ENCODE assay signal across 1 cellular context in genomic region chr9:13750639-13751038, GRCh38.
TF ChIP-seq lines count a peak whose summit lies in the region.

No MANE protein-coding gene starts in this region.

TF ChIP-seq in GM23338, 12 proteins besides CTCF, POLR2A, EP300 and RAD21 (continued from another document):
- TF ChIP-seq, protein P1, sequence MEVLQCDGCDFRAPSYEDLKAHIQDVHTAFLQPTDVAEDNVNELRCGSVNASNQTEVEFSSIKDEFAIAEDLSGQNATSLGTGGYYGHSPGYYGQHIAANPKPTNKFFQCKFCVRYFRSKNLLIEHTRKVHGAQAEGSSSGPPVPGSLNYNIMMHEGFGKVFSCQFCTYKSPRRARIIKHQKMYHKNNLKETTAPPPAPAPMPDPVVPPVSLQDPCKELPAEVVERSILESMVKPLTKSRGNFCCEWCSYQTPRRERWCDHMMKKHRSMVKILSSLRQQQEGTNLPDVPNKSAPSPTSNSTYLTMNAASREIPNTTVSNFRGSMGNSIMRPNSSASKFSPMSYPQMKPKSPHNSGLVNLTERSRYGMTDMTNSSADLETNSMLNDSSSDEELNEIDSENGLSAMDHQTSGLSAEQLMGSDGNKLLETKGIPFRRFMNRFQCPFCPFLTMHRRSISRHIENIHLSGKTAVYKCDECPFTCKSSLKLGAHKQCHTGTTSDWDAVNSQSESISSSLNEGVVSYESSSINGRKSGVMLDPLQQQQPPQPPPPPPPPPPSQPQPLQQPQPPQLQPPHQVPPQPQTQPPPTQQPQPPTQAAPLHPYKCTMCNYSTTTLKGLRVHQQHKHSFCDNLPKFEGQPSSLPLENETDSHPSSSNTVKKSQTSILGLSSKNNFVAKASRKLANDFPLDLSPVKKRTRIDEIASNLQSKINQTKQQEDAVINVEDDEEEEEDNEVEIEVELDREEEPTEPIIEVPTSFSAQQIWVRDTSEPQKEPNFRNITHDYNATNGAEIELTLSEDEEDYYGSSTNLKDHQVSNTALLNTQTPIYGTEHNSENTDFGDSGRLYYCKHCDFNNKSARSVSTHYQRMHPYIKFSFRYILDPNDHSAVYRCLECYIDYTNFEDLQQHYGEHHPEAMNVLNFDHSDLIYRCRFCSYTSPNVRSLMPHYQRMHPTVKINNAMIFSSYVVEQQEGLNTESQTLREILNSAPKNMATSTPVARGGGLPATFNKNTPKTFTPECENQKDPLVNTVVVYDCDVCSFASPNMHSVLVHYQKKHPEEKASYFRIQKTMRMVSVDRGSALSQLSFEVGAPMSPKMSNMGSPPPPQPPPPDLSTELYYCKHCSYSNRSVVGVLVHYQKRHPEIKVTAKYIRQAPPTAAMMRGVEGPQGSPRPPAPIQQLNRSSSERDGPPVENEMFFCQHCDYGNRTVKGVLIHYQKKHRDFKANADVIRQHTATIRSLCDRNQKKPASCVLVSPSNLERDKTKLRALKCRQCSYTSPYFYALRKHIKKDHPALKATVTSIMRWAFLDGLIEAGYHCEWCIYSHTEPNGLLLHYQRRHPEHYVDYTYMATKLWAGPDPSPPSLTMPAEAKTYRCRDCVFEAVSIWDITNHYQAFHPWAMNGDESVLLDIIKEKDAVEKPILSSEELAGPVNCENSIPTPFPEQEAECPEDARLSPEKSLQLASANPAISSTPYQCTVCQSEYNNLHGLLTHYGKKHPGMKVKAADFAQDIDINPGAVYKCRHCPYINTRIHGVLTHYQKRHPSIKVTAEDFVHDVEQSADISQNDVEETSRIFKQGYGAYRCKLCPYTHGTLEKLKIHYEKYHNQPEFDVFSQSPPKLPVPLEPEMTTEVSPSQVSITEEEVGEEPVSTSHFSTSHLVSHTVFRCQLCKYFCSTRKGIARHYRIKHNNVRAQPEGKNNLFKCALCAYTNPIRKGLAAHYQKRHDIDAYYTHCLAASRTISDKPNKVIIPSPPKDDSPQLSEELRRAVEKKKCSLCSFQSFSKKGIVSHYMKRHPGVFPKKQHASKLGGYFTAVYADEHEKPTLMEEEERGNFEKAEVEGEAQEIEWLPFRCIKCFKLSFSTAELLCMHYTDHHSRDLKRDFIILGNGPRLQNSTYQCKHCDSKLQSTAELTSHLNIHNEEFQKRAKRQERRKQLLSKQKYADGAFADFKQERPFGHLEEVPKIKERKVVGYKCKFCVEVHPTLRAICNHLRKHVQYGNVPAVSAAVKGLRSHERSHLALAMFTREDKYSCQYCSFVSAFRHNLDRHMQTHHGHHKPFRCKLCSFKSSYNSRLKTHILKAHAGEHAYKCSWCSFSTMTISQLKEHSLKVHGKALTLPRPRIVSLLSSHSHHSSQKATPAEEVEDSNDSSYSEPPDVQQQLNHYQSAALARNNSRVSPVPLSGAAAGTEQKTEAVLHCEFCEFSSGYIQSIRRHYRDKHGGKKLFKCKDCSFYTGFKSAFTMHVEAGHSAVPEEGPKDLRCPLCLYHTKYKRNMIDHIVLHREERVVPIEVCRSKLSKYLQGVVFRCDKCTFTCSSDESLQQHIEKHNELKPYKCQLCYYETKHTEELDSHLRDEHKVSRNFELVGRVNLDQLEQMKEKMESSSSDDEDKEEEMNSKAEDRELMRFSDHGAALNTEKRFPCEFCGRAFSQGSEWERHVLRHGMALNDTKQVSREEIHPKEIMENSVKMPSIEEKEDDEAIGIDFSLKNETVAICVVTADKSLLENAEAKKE (CRISPR knock-in tag; IDR thresholded peaks at IDR 0.05): no peak
- TF ChIP-seq STAT1 (IDR thresholded peaks at IDR 0.05; ENCODE audit: unreplicated experiment): no peak
- TF ChIP-seq EZH2phosphoT487 (IDR thresholded peaks at IDR 0.05; ENCODE audit: unreplicated experiment): no peak
- no peak for TF ChIP-seq JUNB (IDR thresholded peaks at IDR 0.05; ENCODE audit: unreplicated experiment)
- TF ChIP-seq, protein P2, sequence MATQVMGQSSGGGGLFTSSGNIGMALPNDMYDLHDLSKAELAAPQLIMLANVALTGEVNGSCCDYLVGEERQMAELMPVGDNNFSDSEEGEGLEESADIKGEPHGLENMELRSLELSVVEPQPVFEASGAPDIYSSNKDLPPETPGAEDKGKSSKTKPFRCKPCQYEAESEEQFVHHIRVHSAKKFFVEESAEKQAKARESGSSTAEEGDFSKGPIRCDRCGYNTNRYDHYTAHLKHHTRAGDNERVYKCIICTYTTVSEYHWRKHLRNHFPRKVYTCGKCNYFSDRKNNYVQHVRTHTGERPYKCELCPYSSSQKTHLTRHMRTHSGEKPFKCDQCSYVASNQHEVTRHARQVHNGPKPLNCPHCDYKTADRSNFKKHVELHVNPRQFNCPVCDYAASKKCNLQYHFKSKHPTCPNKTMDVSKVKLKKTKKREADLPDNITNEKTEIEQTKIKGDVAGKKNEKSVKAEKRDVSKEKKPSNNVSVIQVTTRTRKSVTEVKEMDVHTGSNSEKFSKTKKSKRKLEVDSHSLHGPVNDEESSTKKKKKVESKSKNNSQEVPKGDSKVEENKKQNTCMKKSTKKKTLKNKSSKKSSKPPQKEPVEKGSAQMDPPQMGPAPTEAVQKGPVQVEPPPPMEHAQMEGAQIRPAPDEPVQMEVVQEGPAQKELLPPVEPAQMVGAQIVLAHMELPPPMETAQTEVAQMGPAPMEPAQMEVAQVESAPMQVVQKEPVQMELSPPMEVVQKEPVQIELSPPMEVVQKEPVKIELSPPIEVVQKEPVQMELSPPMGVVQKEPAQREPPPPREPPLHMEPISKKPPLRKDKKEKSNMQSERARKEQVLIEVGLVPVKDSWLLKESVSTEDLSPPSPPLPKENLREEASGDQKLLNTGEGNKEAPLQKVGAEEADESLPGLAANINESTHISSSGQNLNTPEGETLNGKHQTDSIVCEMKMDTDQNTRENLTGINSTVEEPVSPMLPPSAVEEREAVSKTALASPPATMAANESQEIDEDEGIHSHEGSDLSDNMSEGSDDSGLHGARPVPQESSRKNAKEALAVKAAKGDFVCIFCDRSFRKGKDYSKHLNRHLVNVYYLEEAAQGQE (IDR thresholded peaks at IDR 0.05; ENCODE audit: unreplicated experiment): no peak
- TF ChIP-seq NANOG (IDR thresholded peaks at IDR 0.05; ENCODE audit: borderline replicate concordance): no peak
- TF ChIP-seq ZNF331 (CRISPR knock-in tag; IDR thresholded peaks at IDR 0.05; ENCODE audit: low read depth): no peak
- no peak for TF ChIP-seq CREB1 (CRISPR knock-in tag; IDR thresholded peaks at IDR 0.05; ENCODE audit: low read depth)
- TF ChIP-seq POLR2AphosphoS5 (IDR thresholded peaks at IDR 0.05; ENCODE audit: low read depth): no peak
